In genomic region chr21:33357177-33357576, GRCh38 we compare ENCODE assay signal across 24 cellular contexts. TPM values are rescaled to one million over a fixed set of nuclear protein-coding genes. Genes with fewer than 3 reads are reported as not detected.
A peak's percentile ranks its signal among the peaks of the same experiment; 100 is the strongest.
DNase-seq lines count a peak whose midpoint lies in the region; ATAC-seq and TF ChIP-seq lines count a peak whose summit lies in the region.
"Had no signal": no experiment of that assay in that cellular context is flagged by ENCODE, and none has a peak within 500 bp of the region (broad histone marks: within the 10 kb centered on the region; RNA-seq: fewer than 3 reads in every experiment).

No MANE protein-coding gene starts in this region.

- peaks cover 19 to 58% (median 50%) of the 10 kb centered on the region in 4 donors for H3K36me3 ChIP-seq in stomach

- no peak for TF ChIP-seq EP300 in stomach (IDR thresholded peaks at IDR 0.05)

- H3K4me3 Mint-ChIP-seq in activated naive CD8-positive, alpha-beta T cell: no peak overlapping the region
- H3K4me3 Mint-ChIP-seq in activated naive CD8-positive, alpha-beta T cell treated with anti-CD3 and anti-CD28 coated beads, Interleukin-2, amount 50 U/mL, for 24 hours: no peak overlapping the region
- H3K4me3 Mint-ChIP-seq in CD4-positive, alpha-beta T cell: no peak overlapping the region
- no peak overlapping the region for H3K4me3 Mint-ChIP-seq in activated B cell treated with CpG ODN at 0.5 μM for 24 hours
- H3K4me3 Mint-ChIP-seq in nephron progenitor cell: no peak overlapping the region
- H3K4me3 Mint-ChIP-seq in chondrocyte (ENCODE audit: unreplicated experiment): no peak overlapping the region
- H3K4me3 Mint-ChIP-seq: CD4-positive, alpha-beta memory T cell; H9 had no signal

- no peaks in the 10 kb centered on the region for H3K27me3 Mint-ChIP-seq in activated naive CD8-positive, alpha-beta T cell
- no peaks in the 10 kb centered on the region for H3K27me3 Mint-ChIP-seq in activated naive CD8-positive, alpha-beta T cell treated with anti-CD3 and anti-CD28 coated beads, Interleukin-2, amount 50 U/mL, for 24 hours
- H3K27me3 Mint-ChIP-seq in CD4-positive, alpha-beta T cell: no peaks in the 10 kb centered on the region
- H3K27me3 Mint-ChIP-seq in activated B cell treated with CpG ODN at 0.5 μM for 24 hours (no peaks in the 10 kb centered on the region), nephron progenitor cell (ENCODE audit: low read depth, poor library complexity) (peaks cover 4% of the 10 kb centered on the region), chondrocyte (ENCODE audit: low read depth) (no peaks in the 10 kb centered on the region)
- H3K27me3 Mint-ChIP-seq: CD4-positive, alpha-beta memory T cell had no signal

- CTCF ChIA-PET in CD4-positive, alpha-beta T cell (lab: Charles Lee): no interaction called here
- CTCF ChIA-PET in activated B cell treated with CpG ODN at 0.5 μM for 24 hours (lab: Charles Lee): no interaction called here

- H3K4me1 ChIP-seq in stomach: peaks cover 15 to 24% (median 23%) of the 10 kb centered on the region in 4 donors

- no peaks in the 10 kb centered on the region for H3K9me3 Mint-ChIP-seq in activated naive CD8-positive, alpha-beta T cell (ENCODE audit: low read depth)
- no peaks in the 10 kb centered on the region for H3K9me3 Mint-ChIP-seq in activated naive CD8-positive, alpha-beta T cell treated with anti-CD3 and anti-CD28 coated beads, Interleukin-2, amount 50 U/mL, for 24 hours
- H3K9me3 Mint-ChIP-seq in CD4-positive, alpha-beta T cell: no peaks in the 10 kb centered on the region
- no peaks in the 10 kb centered on the region for H3K9me3 Mint-ChIP-seq in activated B cell treated with CpG ODN at 0.5 μM for 24 hours
- H3K9me3 Mint-ChIP-seq in nephron progenitor cell: no peaks in the 10 kb centered on the region
- no peaks in the 10 kb centered on the region for H3K9me3 Mint-ChIP-seq in chondrocyte (ENCODE audit: low read depth)
- H3K9me3 Mint-ChIP-seq: H9 had no signal

- POLR2A ChIA-PET in CD4-positive, alpha-beta T cell (lab: Charles Lee): interaction anchor here (1.4 kb wide), 1 partner anchor 32 kb away, joined by 4 read pairs; the partner anchor contains the start of gene IFNAR1
- POLR2A ChIA-PET in activated B cell treated with CpG ODN at 0.5 μM for 24 hours (lab: Charles Lee): no interaction called here

- H3K9me3 ChIP-seq in CD4-positive, alpha-beta T cell (ENCODE audit: control insufficient read depth, low read length): no peaks in the 10 kb centered on the region
- no peaks in the 10 kb centered on the region for H3K9me3 ChIP-seq in stomach
- H3K9me3 ChIP-seq: BLaER1 treated with 17β-estradiol and CSF1 and Interleukin-3, amounts not matched to agents 10 nM and 100 nM; Caco-2 had no signal

- peak overlapping the region; percentile 25 for H3K27ac Mint-ChIP-seq in activated naive CD8-positive, alpha-beta T cell
- no peak overlapping the region for H3K27ac Mint-ChIP-seq in activated naive CD8-positive, alpha-beta T cell treated with anti-CD3 and anti-CD28 coated beads, Interleukin-2, amount 50 U/mL, for 24 hours
- peak overlapping the region; percentile 61 for H3K27ac Mint-ChIP-seq in CD4-positive, alpha-beta T cell
- H3K27ac Mint-ChIP-seq in activated B cell treated with CpG ODN at 0.5 μM for 24 hours (peak overlapping the region; percentile 41), nephron progenitor cell (peak overlapping the region; percentile 55), chondrocyte (ENCODE audit: unreplicated experiment) (no peak overlapping the region)

- no peak for DNase-seq in activated naive CD8-positive, alpha-beta T cell treated with anti-CD3 and anti-CD28 coated beads, Interleukin-2, amount 50 U/mL, for 24 hours
- no peak for DNase-seq in CD4-positive, alpha-beta T cell
- no peak for DNase-seq in activated B cell treated with CpG ODN at 0.5 μM for 24 hours
- DNase-seq in nephron progenitor cell: no peak
- DNase-seq in chondrocyte (ENCODE audit: low spot score): no peak
- DNase-seq in stomach: no peak
- DNase-seq in globus pallidus (ENCODE audit: low spot score): no peak
- DNase-seq: Caco-2; CD4-positive, alpha-beta memory T cell; GM23248; H9; KBM-7; MV-4-11; NCI-H1105; NCI-H1436 treated with DMSO at 0.1 percent for 48 hours; NCI-H187 treated with DMSO at 0.1 percent for 48 hours; NCI-H524; NCI-H748 treated with DMSO at 0.1 percent for 48 hours; PC-9; Right ventricle myocardium superior; RPMI8226 had no signal

- no peaks in the 10 kb centered on the region for H3K27me3 ChIP-seq in CD4-positive, alpha-beta T cell (ENCODE audit: control insufficient read depth, insufficient read depth, low read length)
- H3K27me3 ChIP-seq in stomach: no peaks in the 10 kb centered on the region
- H3K27me3 ChIP-seq: BLaER1 treated with 17β-estradiol and CSF1 and Interleukin-3, amounts not matched to agents 10 nM and 100 nM had no signal

- TF ChIP-seq POLR2A in stomach (IDR thresholded peaks at IDR 0.05): no peak

- 80 to 93% (median 89%) methylated on average over 8 of the region's 8 CpGs for WGBS in stomach, 5 donors

- intact Hi-C loops in CD4-positive, alpha-beta T cell (cut with DNase I, micrococcal nuclease): loop anchor here in 1 of 2 experiments (5.0 kb wide), 2 partner anchors 85 to 155 kb away; no protein-coding TSS in a partner anchor
- intact Hi-C loops in activated B cell treated with CpG ODN at 0.5 μM for 24 hours (cut with micrococcal nuclease) (loop anchor here (2.0 to 5.0 kb wide), 2 partner anchors 16 to 520 kb away; no protein-coding TSS in a partner anchor), stomach (cut with DNase I; ENCODE audit: low total_unique reads) (no loop called here)

- no peak for TF ChIP-seq CTCF in CD4-positive, alpha-beta T cell (IDR thresholded peaks at IDR 0.05)
- TF ChIP-seq CTCF in activated B cell treated with CpG ODN at 0.5 μM for 24 hours (IDR thresholded peaks at IDR 0.05) (no peak), nephron progenitor cell (IDR thresholded peaks at IDR 0.05) (no peak), chondrocyte (IDR thresholded peaks at IDR 0.05) (no peak), stomach (IDR thresholded peaks at IDR 0.05) (no peak)

- H3K4me3 ChIP-seq in stomach: no peak overlapping the region
- H3K4me3 ChIP-seq: BLaER1 treated with 17β-estradiol and CSF1 and Interleukin-3, amounts not matched to agents 10 nM and 100 nM; GM12878; GM23248; PC-9 had no signal

- no peak overlapping the region for H3K27ac ChIP-seq in CD4-positive, alpha-beta T cell (ENCODE audit: low read depth, low read length)
- H3K27ac ChIP-seq in stomach: no peak overlapping the region
- H3K27ac ChIP-seq: BLaER1 treated with 17β-estradiol and CSF1 and Interleukin-3, amounts not matched to agents 10 nM and 100 nM; GM23248; PC-9 had no signal

- no peak for ATAC-seq in activated naive CD8-positive, alpha-beta T cell treated with anti-CD3 and anti-CD28 coated beads, Interleukin-2, amount 50 U/mL, for 24 hours
- no peak for ATAC-seq in CD4-positive, alpha-beta T cell (ENCODE audit: poor library complexity)
- no peak for ATAC-seq in activated B cell treated with CpG ODN at 0.5 μM for 24 hours (ENCODE audit: low read depth)
- ATAC-seq: GM12878 had no signal

- peaks cover 16% of the 10 kb centered on the region for H3K4me1 Mint-ChIP-seq in activated naive CD8-positive, alpha-beta T cell (ENCODE audit: low read depth)
- peaks cover 20% of the 10 kb centered on the region for H3K4me1 Mint-ChIP-seq in activated naive CD8-positive, alpha-beta T cell treated with anti-CD3 and anti-CD28 coated beads, Interleukin-2, amount 50 U/mL, for 24 hours
- peaks cover 19% of the 10 kb centered on the region for H3K4me1 Mint-ChIP-seq in CD4-positive, alpha-beta T cell (ENCODE audit: low read depth)
- H3K4me1 Mint-ChIP-seq in activated B cell treated with CpG ODN at 0.5 μM for 24 hours (peaks cover 28% of the 10 kb centered on the region), nephron progenitor cell (peaks cover 15% of the 10 kb centered on the region), chondrocyte (ENCODE audit: low read depth) (peaks cover 24% of the 10 kb centered on the region)

- peaks cover 4% of the 10 kb centered on the region for H3K36me3 Mint-ChIP-seq in activated naive CD8-positive, alpha-beta T cell
- peaks cover 17% of the 10 kb centered on the region for H3K36me3 Mint-ChIP-seq in activated naive CD8-positive, alpha-beta T cell treated with anti-CD3 and anti-CD28 coated beads, Interleukin-2, amount 50 U/mL, for 24 hours (ENCODE audit: low read depth)
- H3K36me3 Mint-ChIP-seq in CD4-positive, alpha-beta T cell (ENCODE audit: low read depth): peaks cover 45% of the 10 kb centered on the region
- H3K36me3 Mint-ChIP-seq in activated B cell treated with CpG ODN at 0.5 μM for 24 hours (ENCODE audit: low read depth) (peaks cover 47% of the 10 kb centered on the region), nephron progenitor cell (ENCODE audit: low read depth) (peaks cover 37% of the 10 kb centered on the region), chondrocyte (ENCODE audit: low read depth) (peaks cover 13% of the 10 kb centered on the region)

RNA-seq across cellular contexts. Expression of gene IFNAR1, which starts 32.4 kb away (rescaled TPM):
- total RNA-seq in CD4-positive, alpha-beta T cell: 10 to 100 TPM; 20.4 to 26.8 TPM
- 33.9 and 34.5 TPM in 2 replicates for total RNA-seq in activated B cell treated with CpG ODN at 0.5 μM for 24 hours
- total RNA-seq in chondrocyte: 40.3 to 52.3 TPM (median 47.7 TPM) in 3 replicates
- total RNA-seq in stomach: 10 to 100 TPM in 3 of 5 donors, 1 to 10 TPM in 2; 2.6 to 34.5 (median 14.3) TPM
- polyA plus RNA-seq in stomach: 10 to 100 TPM in 2 of 3 donors, 1 to 10 TPM in 1; 8.3 to 11.8 (median 10.6) TPM

RNA-seq across cellular contexts. Expression of gene IFNGR2, which starts 46.0 kb away (rescaled TPM):
- total RNA-seq in CD4-positive, alpha-beta T cell: 10 to 100 TPM; 14.6 to 17.7 TPM
- total RNA-seq in activated B cell treated with CpG ODN at 0.5 μM for 24 hours: 66.8 and 71.1 TPM in 2 replicates
- total RNA-seq in chondrocyte: 58.1 to 58.4 TPM (median 58.3 TPM) in 3 replicates
- 10 to 100 TPM; 35.2 to 89.3 (median 67.8) TPM for total RNA-seq in stomach
- polyA plus RNA-seq in stomach: 10 to 100 TPM; 42.2 to 79.7 (median 47.0) TPM

Comparison
In these comparisons a context has a peak if more than half of its experiments do, and no peak if none do; other contexts are left out.
1. H3K27ac Mint-ChIP-seq: peak in activated naive CD8-positive, alpha-beta T cell (single experiment), CD4-positive, alpha-beta T cell (single experiment), activated B cell treated with CpG ODN at 0.5 μM for 24 hours (single experiment) and nephron progenitor cell (single experiment); none in activated naive CD8-positive, alpha-beta T cell treated with anti-CD3 and anti-CD28 coated beads, Interleukin-2, amount 50 U/mL, for 24 hours (single experiment) and chondrocyte (single experiment).